Comparison of ENCODE assay signal across 1 cellular context in genomic region chr6:11493979-11494378, GRCh38.
TF ChIP-seq lines count a peak whose summit lies in the region.

No MANE protein-coding gene starts in this region.

TF ChIP-seq in GM12891, 5 proteins besides CTCF, POLR2A, EP300 and RAD21:
- TF ChIP-seq POLR2AphosphoS5 (IDR thresholded peaks at IDR 0.05; ENCODE audit: low read depth, low read length) (no peak), TAF1 (IDR thresholded peaks at IDR 0.05; ENCODE audit: low read depth, low read length) (no peak), SPI1 (IDR thresholded peaks at IDR 0.05; ENCODE audit: low read depth, low read length) (no peak), PAX5 (IDR thresholded peaks at IDR 0.05; ENCODE audit: insufficient read depth, low read length, severe bottlenecking) (no peak), POU2F2 (IDR thresholded peaks at IDR 0.05; ENCODE audit: low read depth, low read length) (no peak)
